8 cellular contexts compared by ENCODE assay signal in the genomic region with DNA sequence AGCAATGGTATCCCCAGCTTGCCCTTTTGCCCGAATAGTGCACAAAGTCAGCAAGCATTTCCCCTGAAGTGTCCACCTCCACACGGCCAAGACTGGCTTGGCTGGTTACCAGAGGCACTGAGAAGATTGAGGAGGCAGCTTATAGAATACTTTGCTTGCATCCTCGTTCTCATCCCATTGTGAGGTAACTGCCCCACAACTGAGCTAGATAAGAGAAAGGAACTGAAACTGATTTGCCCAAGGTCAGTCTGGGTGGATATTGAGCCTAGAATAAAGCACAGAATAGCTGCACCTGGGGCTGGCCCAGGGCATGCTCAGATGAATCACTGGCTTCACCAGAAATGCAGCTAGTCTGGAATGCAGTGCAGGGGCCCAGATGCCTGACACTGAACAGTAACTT. TPM values are rescaled to one million over a fixed set of nuclear protein-coding genes. Genes with fewer than 3 reads are reported as not detected.
DNase-seq lines count a peak whose midpoint lies in the region; ATAC-seq, FAIRE-seq and TF ChIP-seq lines count a peak whose summit lies in the region.

No MANE protein-coding gene starts in this region.

- POLR2A ChIA-PET in HepG2 (lab: Yijun Ruan, JAX), result interaction anchor here (0.8 to 3.2 kb wide), 11 partner anchors 10 to 90 kb away, joined by 3 to 40 read pairs (median 7); a partner anchor contains a TSS

- no peaks in the 10 kb centered on the region for H3K9me2 ChIP-seq in DOHH2 (replicated peaks; ENCODE audit: control insufficient read depth, low read length)

- no peaks in the 10 kb centered on the region for H3K36me3 ChIP-seq in DOHH2 (ENCODE audit: control insufficient read depth, low read length)
- peaks cover 0 to 4% of the 10 kb centered on the region in 2 experiments; a peak in 1 of 5 replicates for H3K36me3 ChIP-seq in HepG2 (replicated peaks in 1 of 2; ENCODE audit: control insufficient read depth in 1 of 2, insufficient read depth in 2 of 2, low read length in 2 of 2)

- TF ChIP-seq POLR2A in HepG2 (IDR thresholded peaks at IDR 0.05; ENCODE audit: insufficient read depth in 1 of 2, low read depth in 2 of 2, low read length in 2 of 2) (no peak), lower leg skin (IDR thresholded peaks at IDR 0.05) (no peak)

- peak; percentile 62 for FAIRE-seq in HepG2 (lab: Jason Lieb, UNC)

- DNase-seq in HepG2 (ENCODE audit: low spot score) (peak; percentile 88), NCI-H446 (lab: John Stamatoyannopoulos, UW) (no peak), lower leg skin (ENCODE audit: low spot score in 2 of 2) (no peak), NCI-H1092 treated with DMSO at 0.1 percent for 48 hours (lab: John Stamatoyannopoulos, UW) (no peak)

- TF ChIP-seq EP300 in HepG2 (IDR thresholded peaks at IDR 0.05; ENCODE audit: low read depth in 2 of 2, low read length in 2 of 2), result no peak
- TF ChIP-seq EP300 in HepG2 (CRISPR knock-in tag; IDR thresholded peaks at IDR 0.05; ENCODE audit: borderline replicate concordance), result no peak

- CTCF ChIA-PET in HepG2 (lab: Yijun Ruan, JAX; ENCODE audit: low intra/inter-chr PET ratio, low total read pairs), result no interaction called here

- H3K4me1 ChIP-seq in DOHH2 (ENCODE audit: control insufficient read depth, low read length) (peaks cover 21% of the 10 kb centered on the region), HepG2 (ENCODE audit: insufficient read depth, low read length) (peaks cover 38% of the 10 kb centered on the region)

- H3K27ac ChIP-seq in DOHH2 (ENCODE audit: low read depth, low read length) (no peak overlapping the region), angular gyrus (ENCODE audit: low read depth, low read length) (peak overlapping the region; percentile 38), HepG2 (ENCODE audit: extremely low read length, insufficient read depth, low read length) (peak overlapping the region; percentile 54)

- no peaks in the 10 kb centered on the region for H4K20me1 ChIP-seq in DOHH2 (ENCODE audit: control insufficient read depth, insufficient read depth, low read depth, low read length)
- H4K20me1 ChIP-seq in HepG2 (ENCODE audit: insufficient read depth, low read length), result no peaks in the 10 kb centered on the region

- H3K9ac ChIP-seq in HepG2 (ENCODE audit: insufficient read depth, low read depth, low read length), result peak overlapping the region; percentile 28; the same call in 1 of the 2 replicates

- no peaks in the 10 kb centered on the region for H3F3A ChIP-seq in DOHH2 (ENCODE audit: control insufficient read depth, insufficient read depth)

- intact Hi-C loops in HepG2 (cut with micrococcal nuclease; ENCODE audit: unreplicated experiment), result loop anchor here (1.0 to 2.0 kb wide), 2 partner anchors 13 to 33 kb away; a partner anchor contains a TSS
- intact Hi-C loops in lower leg skin (cut with DNase I; ENCODE audit: low total_unique reads), result no loop called here

- TF ChIP-seq CTCF in DOHH2 (IDR thresholded peaks at IDR 0.05; ENCODE audit: low read depth, low read length, poor library complexity, severe bottlenecking) (no peak), HepG2 (CRISPR knock-in tag; IDR thresholded peaks at IDR 0.05) (no peak), lower leg skin (IDR thresholded peaks at IDR 0.05) (no peak)

- ATAC-seq in GM19438 (IDR thresholded peaks at IDR 0.05; ENCODE audit: low read depth, unreplicated experiment) (peak; percentile 80), HG03354 (IDR thresholded peaks at IDR 0.05; ENCODE audit: poor library complexity, severe bottlenecking, unreplicated experiment) (peak; percentile 83), HepG2 (peak; percentile 98)

- no TSS peak for BruUV-seq in HepG2 (replicated peaks; lab: Mats Ljungman, UMichigan)

- no peak overlapping the region for H2AFZ ChIP-seq in HepG2 (ENCODE audit: low read length)

- H3K27me3 ChIP-seq in DOHH2 (ENCODE audit: control insufficient read depth, low read length) (no peaks in the 10 kb centered on the region), HepG2 (ENCODE audit: control insufficient read depth in 1 of 2, insufficient read depth in 2 of 2, low read length in 2 of 2) (no peaks in the 10 kb centered on the region)

- WGBS in HepG2 (ENCODE audit: low lambda C conversion rate), result 16% methylated on average over 3 of the region's 3 CpGs
- 42 to 45% methylated on average over 3 of the region's 3 CpGs for WGBS in lower leg skin, 2 donors

- H3K4me2 ChIP-seq in DOHH2 (ENCODE audit: low read length) (peak overlapping the region; percentile 37; the same call in 1 of the 2 replicates), HepG2 (ENCODE audit: low read depth, low read length) (peak overlapping the region; percentile 70)

- H3K79me2 ChIP-seq in DOHH2 (ENCODE audit: control insufficient read depth, low read length), result no peaks in the 10 kb centered on the region
- H3K79me2 ChIP-seq in HepG2 (ENCODE audit: insufficient read depth, low read length), result no peaks in the 10 kb centered on the region

- H3K4me3 ChIP-seq in DOHH2 (ENCODE audit: low read length) (no peak overlapping the region), HepG2 (replicated peaks in 1 of 3; ENCODE audit: insufficient read depth in 1 of 3, low read depth in 2 of 3, low read length in 3 of 3) (peak overlapping the region in 2 of 3 experiments; percentile 27 to 35; a peak in 2 of 6 replicates), lower leg skin (ENCODE audit: low read depth, poor library complexity, severe bottlenecking) (no peak overlapping the region)

- no peak for TF ChIP-seq RAD21 in HepG2 (CRISPR knock-in tag; IDR thresholded peaks at IDR 0.05)

- in situ Hi-C loops in HepG2 (cut with HindIII; ENCODE audit: extremely low pct_ligation_motif_present, low pct_unique_long_range_greater_than_20kb), result no loop called here

- H3K9me3 ChIP-seq in DOHH2 (ENCODE audit: control insufficient read depth, insufficient read depth, low read length), result no peaks in the 10 kb centered on the region
- no peaks in the 10 kb centered on the region for H3K9me3 ChIP-seq in HepG2 (ENCODE audit: low read length)

TF ChIP-seq in HepG2, 621 proteins besides CTCF, POLR2A, EP300 and RAD21 (continues in another document):
- no peak for TF ChIP-seq ZNF260 (CRISPR knock-in tag; IDR thresholded peaks at IDR 0.05; ENCODE audit: borderline replicate concordance, low read depth)
- no peak for TF ChIP-seq ZNF660 (CRISPR knock-in tag; IDR thresholded peaks at IDR 0.05; ENCODE audit: borderline replicate concordance, low read depth)
- TF ChIP-seq, protein P1, sequence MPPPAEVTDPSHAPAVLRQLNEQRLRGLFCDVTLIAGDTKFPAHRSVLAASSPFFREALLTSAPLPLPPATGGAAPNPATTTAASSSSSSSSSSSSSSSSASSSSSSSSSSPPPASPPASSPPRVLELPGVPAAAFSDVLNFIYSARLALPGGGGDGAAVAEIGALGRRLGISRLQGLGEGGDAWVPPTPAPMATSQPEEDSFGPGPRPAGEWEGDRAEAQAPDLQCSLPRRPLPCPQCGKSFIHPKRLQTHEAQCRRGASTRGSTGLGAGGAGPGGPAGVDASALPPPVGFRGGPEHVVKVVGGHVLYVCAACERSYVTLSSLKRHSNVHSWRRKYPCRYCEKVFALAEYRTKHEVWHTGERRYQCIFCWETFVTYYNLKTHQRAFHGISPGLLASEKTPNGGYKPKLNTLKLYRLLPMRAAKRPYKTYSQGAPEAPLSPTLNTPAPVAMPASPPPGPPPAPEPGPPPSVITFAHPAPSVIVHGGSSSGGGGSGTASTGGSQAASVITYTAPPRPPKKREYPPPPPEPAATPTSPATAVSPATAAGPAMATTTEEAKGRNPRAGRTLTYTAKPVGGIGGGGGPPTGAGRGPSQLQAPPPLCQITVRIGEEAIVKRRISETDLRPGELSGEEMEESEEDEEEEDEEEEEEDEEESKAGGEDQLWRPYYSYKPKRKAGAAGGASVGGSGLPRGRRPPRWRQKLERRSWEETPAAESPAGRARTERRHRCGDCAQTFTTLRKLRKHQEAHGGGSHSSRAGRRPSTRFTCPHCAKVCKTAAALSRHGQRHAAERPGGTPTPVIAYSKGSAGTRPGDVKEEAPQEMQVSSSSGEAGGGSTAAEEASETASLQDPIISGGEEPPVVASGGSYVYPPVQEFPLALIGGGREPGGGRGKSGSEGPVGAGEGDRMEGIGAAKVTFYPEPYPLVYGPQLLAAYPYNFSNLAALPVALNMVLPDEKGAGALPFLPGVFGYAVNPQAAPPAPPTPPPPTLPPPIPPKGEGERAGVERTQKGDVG (CRISPR knock-in tag; IDR thresholded peaks at IDR 0.05; ENCODE audit: borderline replicate concordance), result no peak
- TF ChIP-seq, protein P2, sequence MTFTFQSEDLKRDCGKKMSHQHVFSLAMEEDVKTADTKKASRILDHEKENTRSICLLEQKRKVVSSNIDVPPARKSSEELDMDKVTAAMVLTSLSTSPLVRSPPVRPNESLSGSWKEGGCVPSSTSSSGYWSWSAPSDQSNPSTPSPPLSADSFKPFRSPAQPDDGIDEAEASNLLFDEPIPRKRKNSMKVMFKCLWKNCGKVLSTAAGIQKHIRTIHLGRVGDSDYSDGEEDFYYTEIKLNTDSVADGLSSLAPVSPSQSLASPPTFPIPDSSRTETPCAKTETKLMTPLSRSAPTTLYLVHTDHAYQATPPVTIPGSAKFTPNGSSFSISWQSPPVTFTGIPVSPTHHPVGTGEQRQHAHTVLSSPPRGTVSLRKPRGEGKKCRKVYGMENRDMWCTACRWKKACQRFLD (CRISPR knock-in tag; IDR thresholded peaks at IDR 0.05; ENCODE audit: borderline replicate concordance), result no peak

RNA-seq across cellular contexts. Expression of a gene that starts 32.7 kb away (rescaled TPM):
- total RNA-seq in HepG2 (2016; rRNA removed; fragmentation: Illumina TruSeq; extraction: Trizol) (45.9 and 49.6 TPM in 2 replicates), lower leg skin (10 to 100 TPM; 43.1 to 68.8 (median 45.6) TPM)
- total RNA-seq in HepG2 (2016; cell fraction: cytosol; rRNA removed; fragmentation: Illumina TruSeq; extraction: Trizol; ENCODE audit: low read depth), result 9.3 and 11.7 TPM in 2 replicates
- total RNA-seq in HepG2 (2016; cell fraction: insoluble cytoplasmic fraction; rRNA removed; fragmentation: Illumina TruSeq; extraction: Trizol), result 46.7 and 48.9 TPM in 2 replicates
- total RNA-seq in HepG2 (2016; cell fraction: membrane; rRNA removed; fragmentation: Illumina TruSeq; extraction: Trizol), result 17.7 and 20.9 TPM in 2 replicates
- 85.1 and 105 TPM in 2 replicates for total RNA-seq in HepG2 (2016; cell fraction: nucleus; rRNA removed; fragmentation: Illumina TruSeq; extraction: Trizol)
- 38.9 and 53.2 TPM in 2 replicates for polyA plus RNA-seq in HepG2 (2011; rRNA removed)
- 15.2 and 25.2 TPM in 2 replicates for polyA plus RNA-seq in HepG2 (2011; cell fraction: cytosol; rRNA removed)
- 42.0 and 43.8 TPM in 2 replicates for polyA plus RNA-seq in HepG2 (2011; cell fraction: nucleus; rRNA removed)
- 42.7 and 67.4 TPM in 2 replicates for polyA plus RNA-seq in HepG2 (2012)
- polyA plus RNA-seq in HepG2 (2016; cell fraction: cytosol; fragmentation: Illumina TruSeq; extraction: Trizol; ENCODE audit: low read depth), result 3.1 and 3.5 TPM in 2 replicates
- 44.4 and 45.5 TPM in 2 replicates for polyA plus RNA-seq in HepG2 (2016; cell fraction: insoluble cytoplasmic fraction; fragmentation: Illumina TruSeq; extraction: Trizol; ENCODE audit: low read depth)
- 8.1 and 8.9 TPM in 2 replicates for polyA plus RNA-seq in HepG2 (2016; cell fraction: membrane; fragmentation: Illumina TruSeq; extraction: Trizol; ENCODE audit: low read depth)
- polyA plus RNA-seq in HepG2 (2016; cell fraction: nucleus; fragmentation: Illumina TruSeq; extraction: Trizol; ENCODE audit: insufficient read depth, low read depth), result 91.5 and 93.7 TPM in 2 replicates
- 4.5 and 18.5 TPM in 2 replicates for polyA minus RNA-seq in HepG2 (2011; rRNA and poly(A)+ RNA removed; ENCODE audit: low replicate concordance)
- polyA minus RNA-seq in HepG2 (2011; cell fraction: cytosol; rRNA and poly(A)+ RNA removed), result 40.5 and 40.9 TPM in 2 replicates
- 370 and 413 TPM in 2 replicates for polyA minus RNA-seq in HepG2 (2011; cell fraction: nucleus; rRNA and poly(A)+ RNA removed)

Comparison
In these comparisons a context has a peak if more than half of its experiments do, and no peak if none do; other contexts are left out.
1. H3K4me3 ChIP-seq: peak in HepG2 (2 of 3); none in DOHH2 (single experiment) and lower leg skin (single experiment).
2. Peak in every context shown above with its lines, with median percentiles within 50 percentile points of each other: ATAC-seq.